In the genomic region with DNA sequence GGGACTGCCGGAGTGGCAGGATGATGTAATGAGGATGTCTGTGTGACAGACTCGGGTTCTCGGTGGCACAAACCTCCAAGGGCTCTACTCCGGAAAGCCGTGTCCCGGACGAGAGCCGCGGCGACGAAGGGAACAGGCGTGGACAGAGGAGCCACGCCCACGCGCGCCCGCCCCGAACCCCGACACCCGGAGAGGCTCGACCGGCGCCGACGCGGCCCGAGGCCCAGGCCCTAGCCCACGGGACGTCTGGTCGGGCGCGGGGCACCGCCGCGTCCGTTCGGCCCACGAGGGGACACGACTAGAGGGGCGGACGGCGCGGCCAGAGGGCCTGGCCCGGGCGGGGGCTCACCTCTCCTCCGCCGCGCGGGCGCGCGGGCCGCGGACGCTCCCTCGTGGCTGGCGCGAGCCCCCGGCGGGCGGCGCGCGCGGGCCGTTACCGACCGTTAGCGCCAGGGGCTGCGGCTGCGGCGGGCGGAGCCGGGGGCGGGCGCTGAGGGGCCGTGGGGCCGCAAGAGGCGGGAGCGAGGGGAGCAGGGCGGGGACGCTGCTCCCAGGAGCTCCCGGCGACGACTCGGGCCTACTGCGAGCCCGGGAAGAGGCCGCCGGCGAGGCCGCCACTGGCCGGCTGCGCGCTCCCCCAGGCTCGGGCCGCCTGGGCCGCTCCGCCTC, we compare ENCODE assay signal across 1 cellular context.
TF ChIP-seq lines count a peak whose summit lies in the region.

No MANE protein-coding gene starts in this region.

TF ChIP-seq in K562, 482 proteins besides CTCF, POLR2A, EP300 and RAD21 (continued from another document and continues in another):
- TF ChIP-seq GABPA (tag; conservative IDR thresholded peaks at IDR 0.05; ENCODE audit: low read depth) (0 out of 2 replicates have a peak, but pooled peaks have one; percentile 20), PHF21A (IDR thresholded peaks at IDR 0.05; ENCODE audit: borderline replicate concordance, low read depth) (no peak), CBFA2T2 (conservative IDR thresholded peaks at IDR 0.05) (no peak), MYC (IDR thresholded peaks at IDR 0.05; ENCODE audit: low read depth, low read length) (peak; percentile 61; the same call in 1 of the 2 replicates), MYC (CRISPR knock-in tag; IDR thresholded peaks at IDR 0.05; ENCODE audit: borderline replicate concordance, low read depth) (no peak), SMARCE1 (IDR thresholded peaks at IDR 0.05) (no peak), ARHGAP35 (IDR thresholded peaks at IDR 0.05; ENCODE audit: partially characterized antibody) (no peak), BCOR (IDR thresholded peaks at IDR 0.05) (no peak), TARDBP (IDR thresholded peaks at IDR 0.05) (peak; percentile 75; the same call in 1 of the 2 replicates), ZNF77 (CRISPR knock-in tag; IDR thresholded peaks at IDR 0.05) (no peak), SNRNP70 (optimal IDR thresholded peaks at IDR 0.05; ENCODE audit: low read depth, low read length) (no peak), YY1 (IDR thresholded peaks at IDR 0.05; ENCODE audit: borderline replicate concordance in 1 of 3, control insufficient read depth in 1 of 3, extremely low read depth in 1 of 3, insufficient read depth in 3 of 3, insufficient read length in 1 of 3, insufficient replicate concordance in 2 of 3, low read depth in 1 of 3, low read length in 2 of 3) (peak in 1 of 3 experiments; percentile 41), ZNF143 (CRISPR knock-in tag; IDR thresholded peaks at IDR 0.05) (no peak), FOXM1 (IDR thresholded peaks at IDR 0.05; ENCODE audit: low read depth) (no peak), FOXM1 (CRISPR knock-in tag; IDR thresholded peaks at IDR 0.05; ENCODE audit: low read depth) (no peak), ZNF764 (CRISPR knock-in tag; IDR thresholded peaks at IDR 0.05; ENCODE audit: low read depth) (no peak), ZNF311 (CRISPR knock-in tag; IDR thresholded peaks at IDR 0.05) (no peak), ZFX (CRISPR knock-in tag; IDR thresholded peaks at IDR 0.05) (peak; percentile 86), SAFB (IDR thresholded peaks at IDR 0.05; ENCODE audit: borderline replicate concordance, low read depth, low read length) (peak; percentile 82), GATAD2B (IDR thresholded peaks at IDR 0.05; ENCODE audit: borderline replicate concordance) (peak; percentile 88), ZNF263 (CRISPR knock-in tag; IDR thresholded peaks at IDR 0.05; ENCODE audit: borderline replicate concordance) (no peak), HMG20B (CRISPR knock-in tag; IDR thresholded peaks at IDR 0.05) (no peak), CREM (IDR thresholded peaks at IDR 0.05; ENCODE audit: low read depth) (0 out of 2 replicates have a peak, but pooled peaks have one; percentile 17), KLF13 (tag; IDR thresholded peaks at IDR 0.05; ENCODE audit: borderline replicate concordance, low read depth) (no peak; the same call in 1 of the 2 replicates), HSF4 (CRISPR knock-in tag; IDR thresholded peaks at IDR 0.05; ENCODE audit: borderline replicate concordance) (no peak), JUN (IDR thresholded peaks at IDR 0.05; ENCODE audit: borderline replicate concordance, low read depth, low read length) (no peak), JUN (CRISPR knock-in tag; IDR thresholded peaks at IDR 0.05; ENCODE audit: borderline replicate concordance) (peak; percentile 44; the same call in 1 of the 2 replicates)
- TF ChIP-seq, protein P1, sequence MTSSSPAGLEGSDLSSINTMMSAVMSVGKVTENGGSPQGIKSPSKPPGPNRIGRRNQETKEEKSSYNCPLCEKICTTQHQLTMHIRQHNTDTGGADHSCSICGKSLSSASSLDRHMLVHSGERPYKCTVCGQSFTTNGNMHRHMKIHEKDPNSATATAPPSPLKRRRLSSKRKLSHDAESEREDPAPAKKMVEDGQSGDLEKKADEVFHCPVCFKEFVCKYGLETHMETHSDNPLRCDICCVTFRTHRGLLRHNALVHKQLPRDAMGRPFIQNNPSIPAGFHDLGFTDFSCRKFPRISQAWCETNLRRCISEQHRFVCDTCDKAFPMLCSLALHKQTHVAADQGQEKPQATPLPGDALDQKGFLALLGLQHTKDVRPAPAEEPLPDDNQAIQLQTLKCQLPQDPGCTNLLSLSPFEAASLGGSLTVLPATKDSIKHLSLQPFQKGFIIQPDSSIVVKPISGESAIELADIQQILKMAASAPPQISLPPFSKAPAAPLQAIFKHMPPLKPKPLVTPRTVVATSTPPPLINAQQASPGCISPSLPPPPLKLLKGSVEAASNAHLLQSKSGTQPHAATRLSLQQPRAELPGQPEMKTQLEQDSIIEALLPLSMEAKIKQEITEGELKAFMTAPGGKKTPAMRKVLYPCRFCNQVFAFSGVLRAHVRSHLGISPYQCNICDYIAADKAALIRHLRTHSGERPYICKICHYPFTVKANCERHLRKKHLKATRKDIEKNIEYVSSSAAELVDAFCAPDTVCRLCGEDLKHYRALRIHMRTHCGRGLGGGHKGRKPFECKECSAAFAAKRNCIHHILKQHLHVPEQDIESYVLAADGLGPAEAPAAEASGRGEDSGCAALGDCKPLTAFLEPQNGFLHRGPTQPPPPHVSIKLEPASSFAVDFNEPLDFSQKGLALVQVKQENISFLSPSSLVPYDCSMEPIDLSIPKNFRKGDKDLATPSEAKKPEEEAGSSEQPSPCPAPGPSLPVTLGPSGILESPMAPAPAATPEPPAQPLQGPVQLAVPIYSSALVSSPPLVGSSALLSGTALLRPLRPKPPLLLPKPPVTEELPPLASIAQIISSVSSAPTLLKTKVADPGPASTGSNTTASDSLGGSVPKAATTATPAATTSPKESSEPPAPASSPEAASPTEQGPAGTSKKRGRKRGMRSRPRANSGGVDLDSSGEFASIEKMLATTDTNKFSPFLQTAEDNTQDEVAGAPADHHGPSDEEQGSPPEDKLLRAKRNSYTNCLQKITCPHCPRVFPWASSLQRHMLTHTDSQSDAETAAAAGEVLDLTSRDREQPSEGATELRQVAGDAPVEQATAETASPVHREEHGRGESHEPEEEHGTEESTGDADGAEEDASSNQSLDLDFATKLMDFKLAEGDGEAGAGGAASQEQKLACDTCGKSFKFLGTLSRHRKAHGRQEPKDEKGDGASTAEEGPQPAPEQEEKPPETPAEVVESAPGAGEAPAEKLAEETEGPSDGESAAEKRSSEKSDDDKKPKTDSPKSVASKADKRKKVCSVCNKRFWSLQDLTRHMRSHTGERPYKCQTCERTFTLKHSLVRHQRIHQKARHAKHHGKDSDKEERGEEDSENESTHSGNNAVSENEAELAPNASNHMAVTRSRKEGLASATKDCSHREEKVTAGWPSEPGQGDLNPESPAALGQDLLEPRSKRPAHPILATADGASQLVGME (CRISPR knock-in tag; IDR thresholded peaks at IDR 0.05) = no peak
- TF ChIP-seq, protein P2, sequence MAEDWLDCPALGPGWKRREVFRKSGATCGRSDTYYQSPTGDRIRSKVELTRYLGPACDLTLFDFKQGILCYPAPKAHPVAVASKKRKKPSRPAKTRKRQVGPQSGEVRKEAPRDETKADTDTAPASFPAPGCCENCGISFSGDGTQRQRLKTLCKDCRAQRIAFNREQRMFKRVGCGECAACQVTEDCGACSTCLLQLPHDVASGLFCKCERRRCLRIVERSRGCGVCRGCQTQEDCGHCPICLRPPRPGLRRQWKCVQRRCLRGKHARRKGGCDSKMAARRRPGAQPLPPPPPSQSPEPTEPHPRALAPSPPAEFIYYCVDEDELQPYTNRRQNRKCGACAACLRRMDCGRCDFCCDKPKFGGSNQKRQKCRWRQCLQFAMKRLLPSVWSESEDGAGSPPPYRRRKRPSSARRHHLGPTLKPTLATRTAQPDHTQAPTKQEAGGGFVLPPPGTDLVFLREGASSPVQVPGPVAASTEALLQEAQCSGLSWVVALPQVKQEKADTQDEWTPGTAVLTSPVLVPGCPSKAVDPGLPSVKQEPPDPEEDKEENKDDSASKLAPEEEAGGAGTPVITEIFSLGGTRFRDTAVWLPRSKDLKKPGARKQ (CRISPR knock-in tag; IDR thresholded peaks at IDR 0.05) = no peak
- TF ChIP-seq, protein P3, sequence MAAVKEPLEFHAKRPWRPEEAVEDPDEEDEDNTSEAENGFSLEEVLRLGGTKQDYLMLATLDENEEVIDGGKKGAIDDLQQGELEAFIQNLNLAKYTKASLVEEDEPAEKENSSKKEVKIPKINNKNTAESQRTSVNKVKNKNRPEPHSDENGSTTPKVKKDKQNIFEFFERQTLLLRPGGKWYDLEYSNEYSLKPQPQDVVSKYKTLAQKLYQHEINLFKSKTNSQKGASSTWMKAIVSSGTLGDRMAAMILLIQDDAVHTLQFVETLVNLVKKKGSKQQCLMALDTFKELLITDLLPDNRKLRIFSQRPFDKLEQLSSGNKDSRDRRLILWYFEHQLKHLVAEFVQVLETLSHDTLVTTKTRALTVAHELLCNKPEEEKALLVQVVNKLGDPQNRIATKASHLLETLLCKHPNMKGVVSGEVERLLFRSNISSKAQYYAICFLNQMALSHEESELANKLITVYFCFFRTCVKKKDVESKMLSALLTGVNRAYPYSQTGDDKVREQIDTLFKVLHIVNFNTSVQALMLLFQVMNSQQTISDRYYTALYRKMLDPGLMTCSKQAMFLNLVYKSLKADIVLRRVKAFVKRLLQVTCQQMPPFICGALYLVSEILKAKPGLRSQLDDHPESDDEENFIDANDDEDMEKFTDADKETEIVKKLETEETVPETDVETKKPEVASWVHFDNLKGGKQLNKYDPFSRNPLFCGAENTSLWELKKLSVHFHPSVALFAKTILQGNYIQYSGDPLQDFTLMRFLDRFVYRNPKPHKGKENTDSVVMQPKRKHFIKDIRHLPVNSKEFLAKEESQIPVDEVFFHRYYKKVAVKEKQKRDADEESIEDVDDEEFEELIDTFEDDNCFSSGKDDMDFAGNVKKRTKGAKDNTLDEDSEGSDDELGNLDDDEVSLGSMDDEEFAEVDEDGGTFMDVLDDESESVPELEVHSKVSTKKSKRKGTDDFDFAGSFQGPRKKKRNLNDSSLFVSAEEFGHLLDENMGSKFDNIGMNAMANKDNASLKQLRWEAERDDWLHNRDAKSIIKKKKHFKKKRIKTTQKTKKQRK (IDR thresholded peaks at IDR 0.05; ENCODE audit: borderline replicate concordance, low read depth, low read length) = no peak
- TF ChIP-seq, protein P4, sequence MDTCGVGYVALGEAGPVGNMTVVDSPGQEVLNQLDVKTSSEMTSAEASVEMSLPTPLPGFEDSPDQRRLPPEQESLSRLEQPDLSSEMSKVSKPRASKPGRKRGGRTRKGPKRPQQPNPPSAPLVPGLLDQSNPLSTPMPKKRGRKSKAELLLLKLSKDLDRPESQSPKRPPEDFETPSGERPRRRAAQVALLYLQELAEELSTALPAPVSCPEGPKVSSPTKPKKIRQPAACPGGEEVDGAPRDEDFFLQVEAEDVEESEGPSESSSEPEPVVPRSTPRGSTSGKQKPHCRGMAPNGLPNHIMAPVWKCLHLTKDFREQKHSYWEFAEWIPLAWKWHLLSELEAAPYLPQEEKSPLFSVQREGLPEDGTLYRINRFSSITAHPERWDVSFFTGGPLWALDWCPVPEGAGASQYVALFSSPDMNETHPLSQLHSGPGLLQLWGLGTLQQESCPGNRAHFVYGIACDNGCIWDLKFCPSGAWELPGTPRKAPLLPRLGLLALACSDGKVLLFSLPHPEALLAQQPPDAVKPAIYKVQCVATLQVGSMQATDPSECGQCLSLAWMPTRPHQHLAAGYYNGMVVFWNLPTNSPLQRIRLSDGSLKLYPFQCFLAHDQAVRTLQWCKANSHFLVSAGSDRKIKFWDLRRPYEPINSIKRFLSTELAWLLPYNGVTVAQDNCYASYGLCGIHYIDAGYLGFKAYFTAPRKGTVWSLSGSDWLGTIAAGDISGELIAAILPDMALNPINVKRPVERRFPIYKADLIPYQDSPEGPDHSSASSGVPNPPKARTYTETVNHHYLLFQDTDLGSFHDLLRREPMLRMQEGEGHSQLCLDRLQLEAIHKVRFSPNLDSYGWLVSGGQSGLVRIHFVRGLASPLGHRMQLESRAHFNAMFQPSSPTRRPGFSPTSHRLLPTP (IDR thresholded peaks at IDR 0.05; ENCODE audit: borderline replicate concordance, extremely low read depth, insufficient read length) = no peak
- TF ChIP-seq, protein P5, sequence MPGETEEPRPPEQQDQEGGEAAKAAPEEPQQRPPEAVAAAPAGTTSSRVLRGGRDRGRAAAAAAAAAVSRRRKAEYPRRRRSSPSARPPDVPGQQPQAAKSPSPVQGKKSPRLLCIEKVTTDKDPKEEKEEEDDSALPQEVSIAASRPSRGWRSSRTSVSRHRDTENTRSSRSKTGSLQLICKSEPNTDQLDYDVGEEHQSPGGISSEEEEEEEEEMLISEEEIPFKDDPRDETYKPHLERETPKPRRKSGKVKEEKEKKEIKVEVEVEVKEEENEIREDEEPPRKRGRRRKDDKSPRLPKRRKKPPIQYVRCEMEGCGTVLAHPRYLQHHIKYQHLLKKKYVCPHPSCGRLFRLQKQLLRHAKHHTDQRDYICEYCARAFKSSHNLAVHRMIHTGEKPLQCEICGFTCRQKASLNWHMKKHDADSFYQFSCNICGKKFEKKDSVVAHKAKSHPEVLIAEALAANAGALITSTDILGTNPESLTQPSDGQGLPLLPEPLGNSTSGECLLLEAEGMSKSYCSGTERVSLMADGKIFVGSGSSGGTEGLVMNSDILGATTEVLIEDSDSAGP (CRISPR knock-in tag; IDR thresholded peaks at IDR 0.05) = no peak
- TF ChIP-seq, protein P6, sequence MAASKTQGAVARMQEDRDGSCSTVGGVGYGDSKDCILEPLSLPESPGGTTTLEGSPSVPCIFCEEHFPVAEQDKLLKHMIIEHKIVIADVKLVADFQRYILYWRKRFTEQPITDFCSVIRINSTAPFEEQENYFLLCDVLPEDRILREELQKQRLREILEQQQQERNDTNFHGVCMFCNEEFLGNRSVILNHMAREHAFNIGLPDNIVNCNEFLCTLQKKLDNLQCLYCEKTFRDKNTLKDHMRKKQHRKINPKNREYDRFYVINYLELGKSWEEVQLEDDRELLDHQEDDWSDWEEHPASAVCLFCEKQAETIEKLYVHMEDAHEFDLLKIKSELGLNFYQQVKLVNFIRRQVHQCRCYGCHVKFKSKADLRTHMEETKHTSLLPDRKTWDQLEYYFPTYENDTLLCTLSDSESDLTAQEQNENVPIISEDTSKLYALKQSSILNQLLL (CRISPR knock-in tag; IDR thresholded peaks at IDR 0.05; ENCODE audit: borderline replicate concordance) = no peak
- TF ChIP-seq, protein P7, sequence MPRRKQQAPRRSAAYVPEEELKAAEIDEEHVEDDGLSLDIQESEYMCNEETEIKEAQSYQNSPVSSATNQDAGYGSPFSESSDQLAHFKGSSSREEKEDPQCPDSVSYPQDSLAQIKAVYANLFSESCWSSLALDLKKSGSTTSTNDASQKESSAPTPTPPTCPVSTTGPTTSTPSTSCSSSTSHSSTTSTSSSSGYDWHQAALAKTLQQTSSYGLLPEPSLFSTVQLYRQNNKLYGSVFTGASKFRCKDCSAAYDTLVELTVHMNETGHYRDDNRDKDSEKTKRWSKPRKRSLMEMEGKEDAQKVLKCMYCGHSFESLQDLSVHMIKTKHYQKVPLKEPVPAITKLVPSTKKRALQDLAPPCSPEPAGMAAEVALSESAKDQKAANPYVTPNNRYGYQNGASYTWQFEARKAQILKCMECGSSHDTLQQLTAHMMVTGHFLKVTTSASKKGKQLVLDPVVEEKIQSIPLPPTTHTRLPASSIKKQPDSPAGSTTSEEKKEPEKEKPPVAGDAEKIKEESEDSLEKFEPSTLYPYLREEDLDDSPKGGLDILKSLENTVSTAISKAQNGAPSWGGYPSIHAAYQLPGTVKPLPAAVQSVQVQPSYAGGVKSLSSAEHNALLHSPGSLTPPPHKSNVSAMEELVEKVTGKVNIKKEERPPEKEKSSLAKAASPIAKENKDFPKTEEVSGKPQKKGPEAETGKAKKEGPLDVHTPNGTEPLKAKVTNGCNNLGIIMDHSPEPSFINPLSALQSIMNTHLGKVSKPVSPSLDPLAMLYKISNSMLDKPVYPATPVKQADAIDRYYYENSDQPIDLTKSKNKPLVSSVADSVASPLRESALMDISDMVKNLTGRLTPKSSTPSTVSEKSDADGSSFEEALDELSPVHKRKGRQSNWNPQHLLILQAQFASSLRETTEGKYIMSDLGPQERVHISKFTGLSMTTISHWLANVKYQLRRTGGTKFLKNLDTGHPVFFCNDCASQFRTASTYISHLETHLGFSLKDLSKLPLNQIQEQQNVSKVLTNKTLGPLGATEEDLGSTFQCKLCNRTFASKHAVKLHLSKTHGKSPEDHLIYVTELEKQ (CRISPR knock-in tag; IDR thresholded peaks at IDR 0.05) = no peak
